In the genomic region with DNA sequence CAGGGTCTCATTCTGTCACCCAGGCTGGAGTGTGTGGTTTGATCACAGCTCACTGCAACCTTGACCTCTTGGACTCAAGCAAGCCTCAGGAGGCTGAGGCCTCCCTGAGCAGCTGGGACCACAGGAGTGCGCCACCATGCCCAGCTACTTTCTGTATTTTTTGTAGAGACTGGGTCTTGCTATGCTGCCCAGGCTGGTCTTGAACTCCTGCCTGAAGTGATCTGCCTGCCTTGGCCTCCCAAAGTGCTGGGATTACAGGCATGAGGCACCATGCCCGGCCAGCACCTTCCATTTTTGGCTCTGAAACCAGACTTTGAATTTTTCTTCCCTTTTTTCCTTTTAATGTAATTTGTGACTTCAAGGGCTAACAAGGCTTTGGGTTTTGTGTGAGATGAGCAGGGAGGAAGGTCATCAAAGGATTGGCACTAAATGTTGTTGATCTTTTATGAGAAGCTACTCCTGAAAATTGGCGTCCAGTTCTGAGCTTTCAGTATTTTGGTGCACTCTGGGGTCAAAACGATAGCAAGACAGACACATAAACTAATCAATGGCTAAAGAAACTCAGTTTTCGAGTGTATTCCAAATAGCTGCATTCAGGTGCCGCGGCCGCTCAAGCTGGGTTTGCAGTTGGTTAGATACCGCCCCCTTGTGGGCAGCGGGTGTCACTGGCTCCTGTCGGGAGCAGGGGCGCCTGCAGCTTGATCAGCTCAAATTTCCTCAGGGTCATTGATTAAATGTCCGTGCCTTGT, we compare ENCODE assay signal across 9 cellular contexts. TPM values are rescaled to one million over a fixed set of nuclear protein-coding genes. Genes with fewer than 3 reads are reported as not detected.
DNase-seq lines count a peak whose midpoint lies in the region; ATAC-seq, FAIRE-seq and TF ChIP-seq lines count a peak whose summit lies in the region.
"Had no signal": no experiment of that assay in that cellular context is flagged by ENCODE, and none has a peak within 500 bp of the region (broad histone marks: within the 10 kb centered on the region; RNA-seq: fewer than 3 reads in every experiment).

No MANE protein-coding gene starts in this region.

- ATAC-seq in heart left ventricle (peak; percentile 35 to 84 (median 80)), HG02840 (IDR thresholded peaks at IDR 0.05; ENCODE audit: low FRiP score, unreplicated experiment) (no peak)

- 13 to 16% (median 14%) methylated on average over 13 of the region's 13 CpGs for WGBS in heart left ventricle, 4 donors

- H3K4me1 ChIP-seq in heart left ventricle = peaks cover 0 to 12% (median 4%) of the 10 kb centered on the region in 12 donors

- no peak overlapping the region for H3K4me3 ChIP-seq in heart left ventricle

- no peaks in the 10 kb centered on the region for H3K9me3 ChIP-seq in heart left ventricle

- no peak overlapping the region for H3K27ac ChIP-seq in heart left ventricle

- H3K36me3 ChIP-seq in heart left ventricle = no peaks in the 10 kb centered on the region

- TF ChIP-seq POLR2A in H54 (IDR thresholded peaks at IDR 0.05; ENCODE audit: low read depth, low read length) (no peak), heart left ventricle (IDR thresholded peaks at IDR 0.05) (no peak)

- H3K27me3 ChIP-seq in heart left ventricle = peaks cover 0 to 3% (median 0%) of the 10 kb centered on the region in 9 donors

- peak; percentile 20 for FAIRE-seq in H54 (lab: Jason Lieb, UNC)
- FAIRE-seq: islet of Langerhans had no signal

- DNase-seq in EL (peak; percentile 77), H54 (ENCODE audit: insufficient read length, low spot score) (peak; percentile 35), NAMALWA (ENCODE audit: low spot score) (peak; percentile 80), SW480 (ENCODE audit: low spot score) (peak; percentile 60), heart left ventricle (peak; percentile 74 to 86 (median 78)), renal cortical epithelial cell (ENCODE audit: low read depth) (peak; percentile 58)
- peak; percentile 69 for DNase-seq in activated naive CD8-positive, alpha-beta T cell treated with anti-CD3 and anti-CD28 coated beads, Interleukin-2, amount 50 U/mL, for 16 hours (ENCODE audit: low read depth, low spot score)

- intact Hi-C loops in heart left ventricle (cut with DNase I) = loop anchor here (1.0 to 10.0 kb wide), 5 partner anchors 135 to 372 kb away; no protein-coding TSS in a partner anchor

- TF ChIP-seq CTCF in heart left ventricle (IDR thresholded peaks at IDR 0.05) = peak; percentile 94 to 99 (median 98)

RNA-seq across cellular contexts. Expression of gene CLMP, which starts 51.9 kb away (rescaled TPM):
- 10 to 100 TPM in 3 of 9 donors, 1 to 10 TPM in 6; 2.5 to 18.4 (median 5.8) TPM for total RNA-seq in heart left ventricle
- 10 to 100 TPM in 1 of 2 donors, 1 to 10 TPM in 1; 1.9 to 10.9 TPM for polyA plus RNA-seq in heart left ventricle
- total RNA-seq in renal cortical epithelial cell = 22.7 and 48.9 TPM in 2 replicates
